Comparison of ENCODE assay signal across 16 cellular contexts in the genomic region with DNA sequence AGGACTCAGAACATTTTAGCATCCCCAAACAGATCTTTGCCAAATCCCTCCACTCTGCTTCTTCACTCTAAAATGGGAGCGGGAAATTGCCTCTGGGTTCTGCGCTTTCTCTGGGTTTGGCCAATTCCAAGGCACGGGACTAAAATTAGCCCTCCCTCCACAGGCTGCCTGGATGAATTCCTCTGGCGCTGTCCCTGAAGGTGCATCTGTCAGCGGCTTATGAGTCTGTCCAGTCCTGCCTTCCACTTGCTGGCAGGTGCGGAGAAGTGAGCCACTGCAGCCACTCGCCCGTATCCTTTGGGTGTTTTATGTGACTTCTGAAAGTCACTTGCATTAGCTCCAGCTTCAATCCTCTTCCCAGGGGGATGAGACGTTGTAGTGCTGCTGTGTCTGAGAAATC.
DNase-seq lines count a peak whose midpoint lies in the region; ATAC-seq and TF ChIP-seq lines count a peak whose summit lies in the region.
"Had no signal": no experiment of that assay in that cellular context is flagged by ENCODE, and none has a peak within 500 bp of the region (broad histone marks: within the 10 kb centered on the region; RNA-seq: fewer than 3 reads in every experiment).

No MANE protein-coding gene starts in this region.

- H3K9me3 Mint-ChIP-seq in activated CD8-positive, alpha-beta memory T cell treated with anti-CD3 and anti-CD28 coated beads, Interleukin-2, amount 10 ng/mL, durations not matched to agents 7 days and 5 days (ENCODE audit: low read depth): no peaks in the 10 kb centered on the region
- H3K9me3 Mint-ChIP-seq in CD4-positive, alpha-beta T cell: no peaks in the 10 kb centered on the region

- H3K9me3 ChIP-seq in neutrophil: peaks cover 6% of the 10 kb centered on the region
- H3K9me3 ChIP-seq in CD4-positive, alpha-beta T cell (ENCODE audit: control insufficient read depth, low read length): peaks cover 16% of the 10 kb centered on the region
- H3K9me3 ChIP-seq: BE2C had no signal

- H3K36me3 Mint-ChIP-seq in activated CD8-positive, alpha-beta memory T cell treated with anti-CD3 and anti-CD28 coated beads, Interleukin-2, amount 10 ng/mL, durations not matched to agents 7 days and 5 days: no peaks in the 10 kb centered on the region
- H3K36me3 Mint-ChIP-seq in CD4-positive, alpha-beta T cell (ENCODE audit: low read depth): no peaks in the 10 kb centered on the region
- H3K36me3 Mint-ChIP-seq: CD14-positive monocyte; CD8-positive, alpha-beta memory T cell had no signal

- H3K27ac ChIP-seq in neutrophil: peak overlapping the region; percentile 93
- no peak overlapping the region for H3K27ac ChIP-seq in CD4-positive, alpha-beta T cell (ENCODE audit: low read depth, low read length)
- H3K27ac ChIP-seq: A549, GM23248, HL-60 had no signal

- peak; percentile 76 for ATAC-seq in left ventricle myocardium superior
- no peak for ATAC-seq in left cardiac atrium
- ATAC-seq in activated CD8-positive, alpha-beta memory T cell treated with anti-CD3 and anti-CD28 coated beads, Interleukin-2, amount 10 ng/mL, durations not matched to agents 7 days and 5 days: no peak
- ATAC-seq in CD4-positive, alpha-beta T cell (ENCODE audit: poor library complexity): no peak
- ATAC-seq: A549 had no signal

- no peak for TF ChIP-seq CTCF in neutrophil (IDR thresholded peaks at IDR 0.05)
- no peak for TF ChIP-seq CTCF in CD4-positive, alpha-beta T cell (IDR thresholded peaks at IDR 0.05)

- POLR2A ChIA-PET in CD4-positive, alpha-beta T cell (lab: Charles Lee): no interaction called here

- H3K36me3 ChIP-seq in neutrophil: no peaks in the 10 kb centered on the region
- H3K36me3 ChIP-seq: BE2C had no signal

- H3K27ac Mint-ChIP-seq in activated CD8-positive, alpha-beta memory T cell treated with anti-CD3 and anti-CD28 coated beads, Interleukin-2, amount 10 ng/mL, durations not matched to agents 7 days and 5 days: no peak overlapping the region
- no peak overlapping the region for H3K27ac Mint-ChIP-seq in CD4-positive, alpha-beta T cell
- H3K27ac Mint-ChIP-seq: CD8-positive, alpha-beta memory T cell had no signal

- CTCF ChIA-PET in activated CD8-positive, alpha-beta memory T cell treated with anti-CD3 and anti-CD28 coated beads, Interleukin-2, amount 10 ng/mL, durations not matched to agents 7 days and 5 days (lab: Charles Lee): no interaction called here
- CTCF ChIA-PET in CD4-positive, alpha-beta T cell (lab: Charles Lee): no interaction called here

- peaks cover 55 to 58% of the 10 kb centered on the region in 2 experiments for H3K4me1 ChIP-seq in neutrophil (ENCODE audit: control insufficient read depth in 1 of 2, insufficient read depth in 1 of 2, low read depth in 1 of 2, low read length in 1 of 2)
- H3K4me1 ChIP-seq: BE2C had no signal

- H3K4me1 Mint-ChIP-seq in activated CD8-positive, alpha-beta memory T cell treated with anti-CD3 and anti-CD28 coated beads, Interleukin-2, amount 10 ng/mL, durations not matched to agents 7 days and 5 days: peaks cover 3% of the 10 kb centered on the region
- H3K4me1 Mint-ChIP-seq in CD4-positive, alpha-beta T cell (ENCODE audit: low read depth): peaks cover 8% of the 10 kb centered on the region

- H3K4me3 ChIP-seq in neutrophil (ENCODE audit: low read depth in 1 of 2, low read length in 1 of 2): peak overlapping the region; percentile 46
- H3K4me3 ChIP-seq: A549, GM23248 had no signal

- no peak overlapping the region for H3K4me3 Mint-ChIP-seq in activated CD8-positive, alpha-beta memory T cell treated with anti-CD3 and anti-CD28 coated beads, Interleukin-2, amount 10 ng/mL, durations not matched to agents 7 days and 5 days
- no peak overlapping the region for H3K4me3 Mint-ChIP-seq in CD4-positive, alpha-beta T cell
- H3K4me3 Mint-ChIP-seq: CD14-positive monocyte; CD8-positive, alpha-beta memory T cell had no signal

- DNase-seq in left ventricle myocardium superior: peak; percentile 39
- DNase-seq in left cardiac atrium: no peak
- peak; percentile 15 for DNase-seq in SK-N-DZ (ENCODE audit: low spot score)
- no peak for DNase-seq in NCI-H82 (lab: John Stamatoyannopoulos, UW)
- DNase-seq in activated CD8-positive, alpha-beta memory T cell treated with anti-CD3 and anti-CD28 coated beads, Interleukin-2, amount 10 ng/mL, durations not matched to agents 7 days and 5 days: no peak
- no peak for DNase-seq in CD4-positive, alpha-beta T cell
- DNase-seq: BE2C; Caco-2; CD8-positive, alpha-beta memory T cell; DND-41; GM23248; H7 had no signal

- intact Hi-C loops in left ventricle myocardium superior (cut with micrococcal nuclease): no loop called here
- intact Hi-C loops in left cardiac atrium (cut with DNase I): no loop called here
- intact Hi-C loops in CD4-positive, alpha-beta T cell (cut with DNase I, micrococcal nuclease): no loop called here

- no peaks in the 10 kb centered on the region for H3K27me3 ChIP-seq in neutrophil
- peaks cover 6% of the 10 kb centered on the region for H3K27me3 ChIP-seq in CD4-positive, alpha-beta T cell (ENCODE audit: control insufficient read depth, insufficient read depth, low read length)
- H3K27me3 ChIP-seq: BE2C had no signal

- H3K27me3 Mint-ChIP-seq in activated CD8-positive, alpha-beta memory T cell treated with anti-CD3 and anti-CD28 coated beads, Interleukin-2, amount 10 ng/mL, durations not matched to agents 7 days and 5 days: peaks cover 5% of the 10 kb centered on the region
- H3K27me3 Mint-ChIP-seq in CD4-positive, alpha-beta T cell: peaks cover 33% of the 10 kb centered on the region

Comparison
In these comparisons a context has a peak if more than half of its experiments do, and no peak if none do; other contexts are left out.
1. DNase-seq: peak in left ventricle myocardium superior (single experiment) and SK-N-DZ (single experiment); none in left cardiac atrium (single experiment), NCI-H82 (single experiment), activated CD8-positive, alpha-beta memory T cell treated with anti-CD3 and anti-CD28 coated beads, Interleukin-2, amount 10 ng/mL, durations not matched to agents 7 days and 5 days (single experiment) and CD4-positive, alpha-beta T cell (0 of 10).